Comparison of ENCODE assay signal across 13 cellular contexts in genomic region chr7:45033931-45034290, GRCh38. TPM values are rescaled to one million over a fixed set of nuclear protein-coding genes. Genes with fewer than 3 reads are reported as not detected.
DNase-seq lines count a peak whose midpoint lies in the region; ATAC-seq and TF ChIP-seq lines count a peak whose summit lies in the region.
"Had no signal": no experiment of that assay in that cellular context is flagged by ENCODE, and none has a peak within 500 bp of the region (broad histone marks: within the 10 kb centered on the region; RNA-seq: fewer than 3 reads in every experiment).

No MANE protein-coding gene starts in this region.

- DNase-seq in NCI-H82 (lab: John Stamatoyannopoulos, UW) (peak; percentile 8), NCI-H82 treated with DMSO at 0.1 percent for 48 hours (lab: John Stamatoyannopoulos, UW; ENCODE audit: unreplicated experiment) (no peak), WERI-Rb-1 (peak; percentile 83), foreskin keratinocyte (peak; percentile 93 to 97), mucosa of gallbladder (ENCODE audit: low spot score) (no peak), D341Med (ENCODE audit: low spot score) (no peak)
- DNase-seq: activated CD8-positive, alpha-beta memory T cell treated with anti-CD3 and anti-CD28 coated beads, Interleukin-2, amount 50 U/mL, for 4 hours; endodermal cell; GOT3; KBM-7; stimulated activated CD4-positive, alpha-beta T cell treated with anti-CD3 and anti-CD28 coated beads, Interleukin-4, amount 100 ng/mL, for 1 hour had no signal

- TF ChIP-seq CTCF in WERI-Rb-1 (IDR thresholded peaks at IDR 0.05; ENCODE audit: low read depth, low read length) (no peak), foreskin keratinocyte (conservative IDR thresholded peaks at IDR 0.05) (no peak)

- H3K9me3 ChIP-seq in WERI-Rb-1 (ENCODE audit: severe bottlenecking) (no peaks in the 10 kb centered on the region), skeletal muscle tissue (ENCODE audit: control insufficient read depth in 3 of 3, low read length in 3 of 3) (no peaks in the 10 kb centered on the region)

- H3K4me1 ChIP-seq in foreskin keratinocyte (peaks cover 34% of the 10 kb centered on the region), skeletal muscle tissue (ENCODE audit: control insufficient read depth in 3 of 3, insufficient read depth in 3 of 3, low read length in 3 of 3) (peaks cover 15 to 21% (median 15%) of the 10 kb centered on the region in 3 donors)

- H3K27me3 ChIP-seq in WERI-Rb-1 (ENCODE audit: insufficient read depth, low read depth, severe bottlenecking) (no peaks in the 10 kb centered on the region), foreskin keratinocyte (no peaks in the 10 kb centered on the region), skeletal muscle tissue (ENCODE audit: control insufficient read depth in 3 of 3, insufficient read depth in 3 of 3, low read length in 3 of 3) (no peaks in the 10 kb centered on the region)

- peak; percentile 78 for ATAC-seq in foreskin keratinocyte
- ATAC-seq in GM21723 (IDR thresholded peaks at IDR 0.05; ENCODE audit: unreplicated experiment), result no peak

- H3K9ac ChIP-seq in skeletal muscle tissue (ENCODE audit: low read depth in 1 of 3, low read length in 3 of 3), result no peak overlapping the region

- peak overlapping the region; percentile 93 for H3K27ac ChIP-seq in WERI-Rb-1
- peak overlapping the region; percentile 81 for H3K27ac ChIP-seq in foreskin keratinocyte
- peak overlapping the region; percentile 42 for H3K27ac ChIP-seq in skeletal muscle tissue (ENCODE audit: low read depth, low read length)

- H3K36me3 ChIP-seq in WERI-Rb-1 (peaks cover 3% of the 10 kb centered on the region; the same call in 1 of the 2 replicates), skeletal muscle tissue (ENCODE audit: control insufficient read depth in 3 of 3, insufficient read depth in 3 of 3, low read length in 3 of 3) (peaks cover 4 to 5% (median 4%) of the 10 kb centered on the region in 3 donors)

- H3K4me3 ChIP-seq in WERI-Rb-1 (ENCODE audit: low read depth, low read length), result no peak overlapping the region
- H3K4me3 ChIP-seq in skeletal muscle tissue (ENCODE audit: low read length in 3 of 3), result no peak overlapping the region

RNA-seq across cellular contexts. Expression of gene CCM2, which starts 33.9 kb away (rescaled TPM):
- total RNA-seq in foreskin keratinocyte (65.4 and 68.9 TPM in 2 replicates), skeletal muscle tissue (28.7 TPM), mucosa of gallbladder (36.4 TPM)
- polyA plus RNA-seq in foreskin keratinocyte, result 84.0 and 86.5 TPM in 2 replicates

RNA-seq across cellular contexts. Expression of gene NACAD, which starts 54.9 kb away (rescaled TPM):
- total RNA-seq in foreskin keratinocyte, result 4.4 and 5.3 TPM in 2 replicates
- polyA plus RNA-seq in foreskin keratinocyte, result 3.4 and 3.8 TPM in 2 replicates
- total RNA-seq in skeletal muscle tissue, result 1.0 TPM
- 4.9 TPM for total RNA-seq in mucosa of gallbladder

RNA-seq across cellular contexts. Expression of gene MYO1G, which starts 55.1 kb away (rescaled TPM):
- total RNA-seq in foreskin keratinocyte (0.04 and 0.10 TPM in 2 replicates), skeletal muscle tissue (1.6 TPM), mucosa of gallbladder (6.0 TPM)
- 0.08 TPM in 1 of 2 replicates, not detected in the other for polyA plus RNA-seq in foreskin keratinocyte

Comparison
In these comparisons a context has a peak if more than half of its experiments do, and no peak if none do; other contexts are left out.
1. DNase-seq: peak in NCI-H82 (single experiment), WERI-Rb-1 (single experiment) and foreskin keratinocyte (2 of 2); none in NCI-H82 treated with DMSO at 0.1 percent for 48 hours (single experiment), mucosa of gallbladder (single experiment) and D341Med (single experiment).
2. H3K27ac ChIP-seq: peak in every context shown above with its lines; median percentile 93 in WERI-Rb-1; 81 in foreskin keratinocyte; 42 in skeletal muscle tissue.